1 cellular context compared by ENCODE assay signal in the genomic region with DNA sequence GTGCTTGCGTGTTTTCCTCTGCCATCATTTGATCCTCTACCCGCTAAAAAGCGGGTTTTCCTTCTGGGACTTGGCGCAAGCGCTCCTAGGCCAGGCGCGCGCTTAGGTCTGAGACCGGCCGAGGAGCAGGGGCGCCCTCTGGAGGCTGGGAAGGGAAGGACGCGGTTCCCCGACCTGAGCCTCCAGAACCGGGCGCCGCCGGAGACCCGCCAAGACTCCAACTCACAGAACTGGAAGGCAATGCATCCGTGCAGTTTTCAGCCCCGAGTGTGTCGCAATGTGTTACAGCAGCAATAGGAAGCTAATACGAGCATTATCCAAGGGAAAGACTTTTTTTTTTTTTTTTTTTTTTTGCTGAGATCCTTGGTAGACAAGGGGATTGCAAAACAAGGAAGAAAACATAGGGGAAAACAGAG.
TF ChIP-seq lines count a peak whose summit lies in the region.

No MANE protein-coding gene starts in this region.

TF ChIP-seq in K562, 482 proteins besides CTCF, POLR2A, EP300 and RAD21 (continued from another document):
- TF ChIP-seq STAG1 (CRISPR knock-in tag; IDR thresholded peaks at IDR 0.05; ENCODE audit: borderline replicate concordance) (peak; percentile 81; the same call in 1 of the 2 replicates), ZZZ3 (IDR thresholded peaks at IDR 0.05) (no peak), HLTF (IDR thresholded peaks at IDR 0.05) (no peak), ZNF282 (CRISPR knock-in tag; IDR thresholded peaks at IDR 0.05) (no peak), KLF6 (CRISPR knock-in tag; IDR thresholded peaks at IDR 0.05; ENCODE audit: borderline replicate concordance) (no peak), SP1 (CRISPR knock-in tag; IDR thresholded peaks at IDR 0.05) (no peak)
- TF ChIP-seq, protein P1, sequence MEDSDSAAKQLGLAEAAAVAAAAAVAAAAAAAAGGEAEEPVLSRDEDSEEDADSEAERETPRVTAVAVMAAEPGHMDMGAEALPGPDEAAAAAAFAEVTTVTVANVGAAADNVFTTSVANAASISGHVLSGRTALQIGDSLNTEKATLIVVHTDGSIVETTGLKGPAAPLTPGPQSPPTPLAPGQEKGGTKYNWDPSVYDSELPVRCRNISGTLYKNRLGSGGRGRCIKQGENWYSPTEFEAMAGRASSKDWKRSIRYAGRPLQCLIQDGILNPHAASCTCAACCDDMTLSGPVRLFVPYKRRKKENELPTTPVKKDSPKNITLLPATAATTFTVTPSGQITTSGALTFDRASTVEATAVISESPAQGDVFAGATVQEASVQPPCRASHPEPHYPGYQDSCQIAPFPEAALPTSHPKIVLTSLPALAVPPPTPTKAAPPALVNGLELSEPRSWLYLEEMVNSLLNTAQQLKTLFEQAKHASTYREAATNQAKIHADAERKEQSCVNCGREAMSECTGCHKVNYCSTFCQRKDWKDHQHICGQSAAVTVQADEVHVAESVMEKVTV (CRISPR knock-in tag; IDR thresholded peaks at IDR 0.05), result peak; percentile 48; the same call in 1 of the 2 replicates
- TF ChIP-seq, protein P2, sequence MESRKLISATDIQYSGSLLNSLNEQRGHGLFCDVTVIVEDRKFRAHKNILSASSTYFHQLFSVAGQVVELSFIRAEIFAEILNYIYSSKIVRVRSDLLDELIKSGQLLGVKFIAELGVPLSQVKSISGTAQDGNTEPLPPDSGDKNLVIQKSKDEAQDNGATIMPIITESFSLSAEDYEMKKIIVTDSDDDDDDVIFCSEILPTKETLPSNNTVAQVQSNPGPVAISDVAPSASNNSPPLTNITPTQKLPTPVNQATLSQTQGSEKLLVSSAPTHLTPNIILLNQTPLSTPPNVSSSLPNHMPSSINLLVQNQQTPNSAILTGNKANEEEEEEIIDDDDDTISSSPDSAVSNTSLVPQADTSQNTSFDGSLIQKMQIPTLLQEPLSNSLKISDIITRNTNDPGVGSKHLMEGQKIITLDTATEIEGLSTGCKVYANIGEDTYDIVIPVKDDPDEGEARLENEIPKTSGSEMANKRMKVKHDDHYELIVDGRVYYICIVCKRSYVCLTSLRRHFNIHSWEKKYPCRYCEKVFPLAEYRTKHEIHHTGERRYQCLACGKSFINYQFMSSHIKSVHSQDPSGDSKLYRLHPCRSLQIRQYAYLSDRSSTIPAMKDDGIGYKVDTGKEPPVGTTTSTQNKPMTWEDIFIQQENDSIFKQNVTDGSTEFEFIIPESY (CRISPR knock-in tag; IDR thresholded peaks at IDR 0.05), result peak; percentile 89
